In the genomic region with DNA sequence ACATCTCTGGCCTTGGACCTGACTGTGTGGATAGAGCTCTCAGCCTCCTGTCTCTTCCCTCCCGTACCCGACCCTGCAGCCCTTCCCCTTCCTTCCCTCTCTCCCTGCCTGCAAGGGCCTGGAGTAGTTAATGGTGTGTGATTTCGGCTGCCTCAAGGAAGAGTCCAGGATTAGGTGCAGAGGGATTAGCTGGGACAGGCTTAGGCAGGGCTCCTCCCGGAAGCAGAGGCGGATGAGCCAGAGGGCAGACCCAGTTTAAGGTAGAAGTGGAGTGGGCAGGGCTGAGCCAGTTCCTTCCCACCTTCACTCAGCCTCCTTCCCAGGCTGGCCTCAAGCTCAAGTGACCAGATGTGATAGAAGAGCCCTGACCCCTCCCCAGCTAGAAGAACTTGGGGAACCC, we compare ENCODE assay signal across 1 cellular context.
TF ChIP-seq lines count a peak whose summit lies in the region.

No MANE protein-coding gene starts in this region.

TF ChIP-seq in IMR-90, 13 proteins besides CTCF, POLR2A, EP300 and RAD21:
- TF ChIP-seq, protein P1, sequence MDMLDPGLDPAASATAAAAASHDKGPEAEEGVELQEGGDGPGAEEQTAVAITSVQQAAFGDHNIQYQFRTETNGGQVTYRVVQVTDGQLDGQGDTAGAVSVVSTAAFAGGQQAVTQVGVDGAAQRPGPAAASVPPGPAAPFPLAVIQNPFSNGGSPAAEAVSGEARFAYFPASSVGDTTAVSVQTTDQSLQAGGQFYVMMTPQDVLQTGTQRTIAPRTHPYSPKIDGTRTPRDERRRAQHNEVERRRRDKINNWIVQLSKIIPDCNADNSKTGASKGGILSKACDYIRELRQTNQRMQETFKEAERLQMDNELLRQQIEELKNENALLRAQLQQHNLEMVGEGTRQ (IDR thresholded peaks at IDR 0.05; ENCODE audit: low read depth, low read length) = no peak
- no peak for TF ChIP-seq NFE2L2 (IDR thresholded peaks at IDR 0.05; ENCODE audit: low read depth, low read length)
- no peak for TF ChIP-seq RCOR1 (IDR thresholded peaks at IDR 0.05; ENCODE audit: insufficient replicate concordance, low read length)
- no peak for TF ChIP-seq FOS (IDR thresholded peaks at IDR 0.05; ENCODE audit: low read depth, low read length)
- no peak for TF ChIP-seq RFX5 (IDR thresholded peaks at IDR 0.05; ENCODE audit: low read depth, low read length)
- TF ChIP-seq CHD1 (IDR thresholded peaks at IDR 0.05; ENCODE audit: low read depth, low read length) = no peak
- TF ChIP-seq MAZ (IDR thresholded peaks at IDR 0.05; ENCODE audit: borderline replicate concordance, low read depth, low read length) = no peak
TF ChIP-seq in IMR-90: peak in this region for 0.
